24 cellular contexts compared by ENCODE assay signal in genomic region chr11:30440510-30440909, GRCh38.
A peak's percentile ranks its signal among the peaks of the same experiment; 100 is the strongest.
DNase-seq lines count a peak whose midpoint lies in the region; ATAC-seq and TF ChIP-seq lines count a peak whose summit lies in the region.
"Had no signal": no experiment of that assay in that cellular context is flagged by ENCODE, and none has a peak within 500 bp of the region (broad histone marks: within the 10 kb centered on the region; RNA-seq: fewer than 3 reads in every experiment).

No MANE protein-coding gene starts in this region.

- H3K9me3 ChIP-seq in right cardiac atrium (ENCODE audit: control insufficient read depth, low read length) (no peaks in the 10 kb centered on the region), thoracic aorta (no peaks in the 10 kb centered on the region)
- H3K9me3 ChIP-seq: A549; BE2C; BLaER1 treated with 17β-estradiol and CSF1 and Interleukin-3, amounts not matched to agents 10 nM and 100 nM had no signal

- no peaks in the 10 kb centered on the region for H3K36me3 ChIP-seq in thoracic aorta
- H3K36me3 ChIP-seq: BE2C; BLaER1 treated with 17β-estradiol and CSF1 and Interleukin-3, amounts not matched to agents 10 nM and 100 nM had no signal

- H3K4me1 Mint-ChIP-seq in activated naive CD4-positive, alpha-beta T cell treated with anti-CD3 and anti-CD28 coated beads for 36 hours (ENCODE audit: low read depth), result no peaks in the 10 kb centered on the region
- H3K4me1 Mint-ChIP-seq: CD14-positive monocyte; CD8-positive, alpha-beta memory T cell had no signal

- H3K27me3 ChIP-seq in right cardiac atrium (ENCODE audit: control insufficient read depth, insufficient read depth) (no peaks in the 10 kb centered on the region), thoracic aorta (replicated peaks; ENCODE audit: insufficient read depth) (no peaks in the 10 kb centered on the region)
- H3K27me3 ChIP-seq: BE2C; BLaER1 treated with 17β-estradiol and CSF1 and Interleukin-3, amounts not matched to agents 10 nM and 100 nM had no signal

- no peak overlapping the region for H3K27ac ChIP-seq in right cardiac atrium (ENCODE audit: low read length)
- H3K27ac ChIP-seq in thoracic aorta, result peak overlapping the region in 1 of 2 donors; percentile 5
- H3K27ac ChIP-seq: A549; BLaER1 treated with 17β-estradiol and CSF1 and Interleukin-3, amounts not matched to agents 10 nM and 100 nM; GM23248 had no signal

- H3K27ac Mint-ChIP-seq in activated naive CD4-positive, alpha-beta T cell treated with anti-CD3 and anti-CD28 coated beads for 36 hours, result no peak overlapping the region
- H3K27ac Mint-ChIP-seq: CD4-positive, alpha-beta T cell; CD8-positive, alpha-beta memory T cell had no signal

- peaks cover 8% of the 10 kb centered on the region for H3K27me3 Mint-ChIP-seq in activated naive CD4-positive, alpha-beta T cell treated with anti-CD3 and anti-CD28 coated beads for 36 hours (ENCODE audit: low read depth)

- CTCF ChIA-PET in activated naive CD4-positive, alpha-beta T cell treated with anti-CD3 and anti-CD28 coated beads for 36 hours (lab: Charles Lee), result interaction anchor here (0.5 kb wide), 1 partner anchor 107 kb away, joined by 3 read pairs; no protein-coding TSS in a partner anchor

- TF ChIP-seq CTCF in thoracic aorta (IDR thresholded peaks at IDR 0.05), result no peak

- H3K36me3 Mint-ChIP-seq in activated naive CD4-positive, alpha-beta T cell treated with anti-CD3 and anti-CD28 coated beads for 36 hours (ENCODE audit: low read depth), result no peaks in the 10 kb centered on the region
- H3K36me3 Mint-ChIP-seq: CD14-positive monocyte; CD8-positive, alpha-beta memory T cell had no signal

- 73% methylated on average over 4 of the region's 4 CpGs for WGBS in right cardiac atrium

- H3K4me1 ChIP-seq in right cardiac atrium (ENCODE audit: control insufficient read depth, insufficient read depth, low read length) (no peaks in the 10 kb centered on the region), thoracic aorta (ENCODE audit: control insufficient read depth in 1 of 2, low read depth in 2 of 2) (peaks cover 18 to 41% of the 10 kb centered on the region in 2 donors)
- H3K4me1 ChIP-seq: A549, BE2C had no signal

- ATAC-seq in Right ventricle myocardium superior (ENCODE audit: poor library complexity) (peak; percentile 81), left cardiac atrium (no peak), left ventricle myocardium superior (peak; percentile 92), right cardiac atrium (no peak), thoracic aorta (ENCODE audit: insufficient number of reproducible peaks, low FRiP score, low read depth) (peak; percentile 57)
- ATAC-seq: A549, GM12878 had no signal

- H3K4me3 Mint-ChIP-seq in activated naive CD4-positive, alpha-beta T cell treated with anti-CD3 and anti-CD28 coated beads for 36 hours, result no peak overlapping the region
- H3K4me3 Mint-ChIP-seq: CD14-positive monocyte; CD4-positive, alpha-beta T cell; CD8-positive, alpha-beta memory T cell had no signal

- H3K4me3 ChIP-seq in right cardiac atrium (ENCODE audit: low read length) (no peak overlapping the region), thoracic aorta (no peak overlapping the region)
- H3K4me3 ChIP-seq: A549; BLaER1 treated with 17β-estradiol and CSF1 and Interleukin-3, amounts not matched to agents 10 nM and 100 nM; GM12878; GM23248 had no signal

- no peaks in the 10 kb centered on the region for H3K9me3 Mint-ChIP-seq in activated naive CD4-positive, alpha-beta T cell treated with anti-CD3 and anti-CD28 coated beads for 36 hours
- H3K9me3 Mint-ChIP-seq: CD14-positive monocyte; CD4-positive, alpha-beta T cell; CD8-positive, alpha-beta memory T cell had no signal

- intact Hi-C loops in Right ventricle myocardium superior (cut with DNase I), result no loop called here
- intact Hi-C loops in left cardiac atrium (cut with DNase I), result no loop called here
- intact Hi-C loops in left ventricle myocardium superior (cut with micrococcal nuclease), result no loop called here
- intact Hi-C loops in right cardiac atrium (cut with DNase I), result no loop called here
- intact Hi-C loops in activated naive CD4-positive, alpha-beta T cell treated with anti-CD3 and anti-CD28 coated beads for 36 hours (cut with micrococcal nuclease), result no loop called here

- DNase-seq in Right ventricle myocardium superior, result no peak
- no peak for DNase-seq in left cardiac atrium
- no peak for DNase-seq in left ventricle myocardium superior
- no peak for DNase-seq in right cardiac atrium
- no peak for DNase-seq in thoracic aorta (ENCODE audit: low spot score)
- no peak for DNase-seq in NCI-H2227 treated with DMSO at 0.1 percent for 48 hours (lab: John Stamatoyannopoulos, UW)
- DNase-seq in activated naive CD4-positive, alpha-beta T cell treated with anti-CD3 and anti-CD28 coated beads for 36 hours, result no peak
- DNase-seq: 8988T; ACHN; AML-193; BE2C; CD4-positive, alpha-beta T cell; CD8-positive, alpha-beta memory T cell; DMS 273 treated with DMSO at 0.1 percent for 48 hours; DMS79; EL; GDM1; GM23248; H7; HCEC 1CT had no signal

Comparison
In these comparisons a context has a peak if more than half of its experiments do, and no peak if none do; other contexts are left out.
1. ATAC-seq: peak in Right ventricle myocardium superior (single experiment), left ventricle myocardium superior (single experiment) and thoracic aorta (single experiment); none in left cardiac atrium (0 of 2) and right cardiac atrium (0 of 2).